In genomic region chr4:187321741-187322140, GRCh38 we compare ENCODE assay signal across 28 cellular contexts.
"Had no signal": no experiment of that assay in that cellular context is flagged by ENCODE, and none has a peak within 500 bp of the region (broad histone marks: within the 10 kb centered on the region; RNA-seq: fewer than 3 reads in every experiment).

No MANE protein-coding gene starts in this region.

- H3K4me3 ChIP-seq: body of pancreas, cardiac muscle cell, esophagus muscularis mucosa, left ventricle myocardium inferior, lung, tibial nerve had no signal

- H3K27me3 Mint-ChIP-seq: activated naive CD8-positive, alpha-beta T cell treated with anti-CD3 and anti-CD28 coated beads for 36 hours; dendritic cell treated with granulocyte-macrophage colony-stimulating factor and Interleukin-4, amounts not matched to agents 40 ng/mL and 50 ng/mL, for 4 days; progenitor cell of endocrine pancreas; stimulated activated memory B cell treated with anti-CD40 and anti-IgM and Interleukin-4, amounts not matched to agents 10 μg/mL and 1 μg/mL and 100 μg/mL, for 72 hours had no signal

- H3K36me3 ChIP-seq: cardiac muscle cell, esophagus muscularis mucosa, left ventricle myocardium inferior, tibial nerve had no signal

- H3K36me3 Mint-ChIP-seq: activated naive CD8-positive, alpha-beta T cell treated with anti-CD3 and anti-CD28 coated beads for 36 hours; stimulated activated memory B cell treated with anti-CD40 and anti-IgM and Interleukin-4, amounts not matched to agents 10 μg/mL and 1 μg/mL and 100 μg/mL, for 72 hours had no signal

- H3K9me3 Mint-ChIP-seq: endodermal cell had no signal

- H3K4me3 Mint-ChIP-seq: activated naive CD4-positive, alpha-beta T cell treated with anti-CD3 and anti-CD28 coated beads for 36 hours; activated naive CD8-positive, alpha-beta T cell treated with anti-CD3 and anti-CD28 coated beads for 36 hours; dendritic cell treated with granulocyte-macrophage colony-stimulating factor and Interleukin-4, amounts not matched to agents 40 ng/mL and 50 ng/mL, for 4 days; endodermal cell; natural killer cell; stimulated activated memory B cell treated with anti-CD40 and anti-IgM and Interleukin-4, amounts not matched to agents 10 μg/mL and 1 μg/mL and 100 μg/mL, for 72 hours; T-helper 1 cell treated with Interleukin-12 subunit alpha and Interleukin-12 subunit beta and Interleukin-4 antibody, amounts not matched to agents 30 μg/mL and 1 μg/mL, for 36 hours had no signal

- H3K4me1 Mint-ChIP-seq: activated naive CD8-positive, alpha-beta T cell treated with anti-CD3 and anti-CD28 coated beads for 36 hours; endodermal cell; natural killer cell; stimulated activated memory B cell treated with anti-CD40 and anti-IgM and Interleukin-4, amounts not matched to agents 10 μg/mL and 1 μg/mL and 100 μg/mL, for 72 hours had no signal

- H3K27ac ChIP-seq: body of pancreas, cardiac muscle cell, esophagus muscularis mucosa, left ventricle myocardium inferior, tibial nerve, VCaP had no signal

- DNase-seq: activated CD4-positive, alpha-beta T cell treated with anti-CD3 and anti-CD28 coated beads for 48 hours; activated CD4-positive, alpha-beta T cell treated with anti-CD3 and anti-CD28 coated beads, Interleukin-2, amount 50 U/mL, for 48 hours; activated CD8-positive, alpha-beta memory T cell treated with anti-CD3 and anti-CD28 coated beads for 24 hours; activated effector memory CD4-positive, alpha-beta T cell treated with anti-CD3 and anti-CD28 coated beads, Interleukin-2, amount 50 U/mL, for 16 hours; activated naive CD4-positive, alpha-beta T cell treated with anti-CD3 and anti-CD28 coated beads for 36 hours; activated naive CD8-positive, alpha-beta T cell treated with anti-CD3 and anti-CD28 coated beads for 36 hours; amniotic stem cell; body of pancreas; endodermal cell; foreskin melanocyte; left ventricle myocardium inferior; mesendoderm; natural killer cell; retina; small intestine; stimulated activated CD4-positive, alpha-beta T cell treated with anti-CD3 and anti-CD28 coated beads, Interleukin-4, amount 100 ng/mL, for 4 hours; stimulated activated CD8-positive, alpha-beta memory T cell treated with anti-CD3 and anti-CD28 coated beads, Interleukin-4, amount 100 ng/mL, for 48 hours; SW 1271; T-helper 9 cell had no signal

- H3K9me3 ChIP-seq: body of pancreas, esophagus muscularis mucosa, left ventricle myocardium inferior, tibial nerve had no signal

- H3K27ac Mint-ChIP-seq: activated naive CD4-positive, alpha-beta T cell treated with anti-CD3 and anti-CD28 coated beads for 36 hours; activated naive CD8-positive, alpha-beta T cell treated with anti-CD3 and anti-CD28 coated beads for 36 hours; dendritic cell treated with granulocyte-macrophage colony-stimulating factor and Interleukin-4, amounts not matched to agents 40 ng/mL and 50 ng/mL, for 4 days; endodermal cell; natural killer cell; progenitor cell of endocrine pancreas; stimulated activated memory B cell treated with anti-CD40 and anti-IgM and Interleukin-4, amounts not matched to agents 10 μg/mL and 1 μg/mL and 100 μg/mL, for 72 hours; T-helper 1 cell treated with Interleukin-12 subunit alpha and Interleukin-12 subunit beta and Interleukin-4 antibody, amounts not matched to agents 30 μg/mL and 1 μg/mL, for 36 hours had no signal

- H3K4me1 ChIP-seq: body of pancreas, esophagus muscularis mucosa, left ventricle myocardium inferior, tibial nerve had no signal

- H3K27me3 ChIP-seq: body of pancreas, cardiac muscle cell, esophagus muscularis mucosa, tibial nerve had no signal
